In genomic region chr1:55362558-55362957, GRCh38 we compare ENCODE assay signal across 10 cellular contexts.
A peak's percentile ranks its signal among the peaks of the same experiment; 100 is the strongest.
DNase-seq lines count a peak whose midpoint lies in the region; ATAC-seq and TF ChIP-seq lines count a peak whose summit lies in the region.
"Had no signal": no experiment of that assay in that cellular context is flagged by ENCODE, and none has a peak within 500 bp of the region (broad histone marks: within the 10 kb centered on the region; RNA-seq: fewer than 3 reads in every experiment).

No MANE protein-coding gene starts in this region.

- H4K20me1 ChIP-seq in PC-3 (ENCODE audit: low read length), result no peaks in the 10 kb centered on the region

- no peaks in the 10 kb centered on the region for H3K9me3 ChIP-seq in PC-3 (ENCODE audit: low read length)
- no peaks in the 10 kb centered on the region for H3K9me3 ChIP-seq in sigmoid colon
- H3K9me3 ChIP-seq in ovary, result no peaks in the 10 kb centered on the region

- no peak overlapping the region for H3K9ac ChIP-seq in PC-3 (ENCODE audit: low read length)

- intact Hi-C loops in PC-3 (cut with micrococcal nuclease), result no loop called here
- intact Hi-C loops in sigmoid colon (cut with DNase I), result no loop called here
- intact Hi-C loops in ovary (cut with DNase I), result no loop called here

- DNase-seq in EH (ENCODE audit: low read depth) (peak; percentile 86), PC-3 (no peak), fibroblast of mammary gland (ENCODE audit: low read depth) (peak; percentile 87), sigmoid colon (no peak), caudate nucleus (lab: John Stamatoyannopoulos, UW) (no peak), ovary (no peak)
- DNase-seq: stimulated activated naive CD4-positive, alpha-beta T cell; SW 1271 had no signal

- H3K27ac ChIP-seq in PC-3 (ENCODE audit: low read length), result no peak overlapping the region
- peak overlapping the region; percentile 7 to 48 (median 36) for H3K27ac ChIP-seq in sigmoid colon
- H3K27ac ChIP-seq in caudate nucleus (ENCODE audit: low read depth, low read length), result no peak overlapping the region
- H3K27ac ChIP-seq in ovary, result no peak overlapping the region

- WGBS in sigmoid colon, 2 donors, result 64 to 72% methylated on average over 3 of the region's 3 CpGs
- WGBS in ovary, 3 donors, result 12 to 26% (median 14%) methylated on average over 3 of the region's 3 CpGs

- no peaks in the 10 kb centered on the region for H3K27me3 ChIP-seq in PC-3 (ENCODE audit: low read length)
- H3K27me3 ChIP-seq in sigmoid colon, result no peaks in the 10 kb centered on the region
- H3K27me3 ChIP-seq in ovary, result no peaks in the 10 kb centered on the region

- H3K36me3 ChIP-seq in PC-3 (ENCODE audit: low read depth, low read length) (no peaks in the 10 kb centered on the region), sigmoid colon (no peaks in the 10 kb centered on the region), ovary (no peaks in the 10 kb centered on the region)

- no peak overlapping the region for H3K4me3 ChIP-seq in PC-3 (ENCODE audit: low read length)
- H3K4me3 ChIP-seq in fibroblast of mammary gland (ENCODE audit: control insufficient read depth, low read depth, low read length), result no peak overlapping the region
- no peak overlapping the region for H3K4me3 ChIP-seq in sigmoid colon
- no peak overlapping the region for H3K4me3 ChIP-seq in ovary

- H3F3A ChIP-seq in PC-3 (ENCODE audit: low read length, unreplicated experiment), result no peaks in the 10 kb centered on the region

- BruUV-seq in PC-3 (replicated peaks; lab: Mats Ljungman, UMichigan), result no TSS peak

- CTCF ChIA-PET in PC-3 (lab: Charles Lee), result no interaction called here

- TF ChIP-seq CTCF in PC-3 (conservative IDR thresholded peaks at IDR 0.05; ENCODE audit: low read depth, low read length), result no peak
- no peak for TF ChIP-seq CTCF in fibroblast of mammary gland (conservative IDR thresholded peaks at IDR 0.05; ENCODE audit: control insufficient read depth, insufficient read depth, low read depth, low read length)
- TF ChIP-seq CTCF in sigmoid colon (IDR thresholded peaks at IDR 0.05), result no peak
- no peak for TF ChIP-seq CTCF in ovary (IDR thresholded peaks at IDR 0.05)

- ATAC-seq in PC-3 (peak; percentile 27), HG03342 (IDR thresholded peaks at IDR 0.05; ENCODE audit: unreplicated experiment) (no peak), GM18505 (IDR thresholded peaks at IDR 0.05; ENCODE audit: unreplicated experiment) (no peak)

- no peak for TF ChIP-seq EP300 in sigmoid colon (IDR thresholded peaks at IDR 0.05)
- no peak for TF ChIP-seq EP300 in ovary (IDR thresholded peaks at IDR 0.05)

- H3K4me1 ChIP-seq in PC-3 (ENCODE audit: insufficient read depth, low read length), result no peaks in the 10 kb centered on the region
- peaks cover 0 to 4% (median 0%) of the 10 kb centered on the region in 4 donors for H3K4me1 ChIP-seq in sigmoid colon
- H3K4me1 ChIP-seq in ovary (ENCODE audit: insufficient read depth), result peaks cover 5% of the 10 kb centered on the region

- no peak overlapping the region; the same call in 1 of the 2 replicates for H2AFZ ChIP-seq in PC-3 (ENCODE audit: low read length)

- POLR2A ChIA-PET in PC-3 (lab: Charles Lee; ENCODE audit: unreplicated experiment), result no interaction called here

- no peak overlapping the region for H3K4me2 ChIP-seq in PC-3 (ENCODE audit: low read length)

- TF ChIP-seq POLR2A in sigmoid colon (IDR thresholded peaks at IDR 0.05) (no peak), GM18505 (IDR thresholded peaks at IDR 0.05; ENCODE audit: borderline replicate concordance, extremely low read depth, insufficient read depth, insufficient read length) (no peak), ovary (IDR thresholded peaks at IDR 0.05) (no peak)

- no peaks in the 10 kb centered on the region for H3K79me2 ChIP-seq in PC-3 (ENCODE audit: low read length)

- no peaks in the 10 kb centered on the region for H3K9me2 ChIP-seq in PC-3 (replicated peaks; ENCODE audit: low read length)

Comparison
In these comparisons a context has a peak if more than half of its experiments do, and no peak if none do; other contexts are left out.
1. DNase-seq: peak in EH (single experiment) and fibroblast of mammary gland (single experiment); none in PC-3 (single experiment), sigmoid colon (single experiment), caudate nucleus (0 of 61) and ovary (0 of 5).
2. H3K27ac ChIP-seq: peak in sigmoid colon (4 of 4); none in PC-3 (single experiment), caudate nucleus (single experiment) and ovary (0 of 2).